Comparison of ENCODE assay signal across 1 cellular context in genomic region chr5:39755986-39756385, GRCh38.
TF ChIP-seq lines count a peak whose summit lies in the region.

No MANE protein-coding gene starts in this region.

TF ChIP-seq in GM23338, 12 proteins besides CTCF, POLR2A, EP300 and RAD21 (continued from another document):
- TF ChIP-seq, protein P1, sequence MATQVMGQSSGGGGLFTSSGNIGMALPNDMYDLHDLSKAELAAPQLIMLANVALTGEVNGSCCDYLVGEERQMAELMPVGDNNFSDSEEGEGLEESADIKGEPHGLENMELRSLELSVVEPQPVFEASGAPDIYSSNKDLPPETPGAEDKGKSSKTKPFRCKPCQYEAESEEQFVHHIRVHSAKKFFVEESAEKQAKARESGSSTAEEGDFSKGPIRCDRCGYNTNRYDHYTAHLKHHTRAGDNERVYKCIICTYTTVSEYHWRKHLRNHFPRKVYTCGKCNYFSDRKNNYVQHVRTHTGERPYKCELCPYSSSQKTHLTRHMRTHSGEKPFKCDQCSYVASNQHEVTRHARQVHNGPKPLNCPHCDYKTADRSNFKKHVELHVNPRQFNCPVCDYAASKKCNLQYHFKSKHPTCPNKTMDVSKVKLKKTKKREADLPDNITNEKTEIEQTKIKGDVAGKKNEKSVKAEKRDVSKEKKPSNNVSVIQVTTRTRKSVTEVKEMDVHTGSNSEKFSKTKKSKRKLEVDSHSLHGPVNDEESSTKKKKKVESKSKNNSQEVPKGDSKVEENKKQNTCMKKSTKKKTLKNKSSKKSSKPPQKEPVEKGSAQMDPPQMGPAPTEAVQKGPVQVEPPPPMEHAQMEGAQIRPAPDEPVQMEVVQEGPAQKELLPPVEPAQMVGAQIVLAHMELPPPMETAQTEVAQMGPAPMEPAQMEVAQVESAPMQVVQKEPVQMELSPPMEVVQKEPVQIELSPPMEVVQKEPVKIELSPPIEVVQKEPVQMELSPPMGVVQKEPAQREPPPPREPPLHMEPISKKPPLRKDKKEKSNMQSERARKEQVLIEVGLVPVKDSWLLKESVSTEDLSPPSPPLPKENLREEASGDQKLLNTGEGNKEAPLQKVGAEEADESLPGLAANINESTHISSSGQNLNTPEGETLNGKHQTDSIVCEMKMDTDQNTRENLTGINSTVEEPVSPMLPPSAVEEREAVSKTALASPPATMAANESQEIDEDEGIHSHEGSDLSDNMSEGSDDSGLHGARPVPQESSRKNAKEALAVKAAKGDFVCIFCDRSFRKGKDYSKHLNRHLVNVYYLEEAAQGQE (IDR thresholded peaks at IDR 0.05; ENCODE audit: unreplicated experiment): no peak
